ENCODE assay signal across 1 cellular context in the genomic region with DNA sequence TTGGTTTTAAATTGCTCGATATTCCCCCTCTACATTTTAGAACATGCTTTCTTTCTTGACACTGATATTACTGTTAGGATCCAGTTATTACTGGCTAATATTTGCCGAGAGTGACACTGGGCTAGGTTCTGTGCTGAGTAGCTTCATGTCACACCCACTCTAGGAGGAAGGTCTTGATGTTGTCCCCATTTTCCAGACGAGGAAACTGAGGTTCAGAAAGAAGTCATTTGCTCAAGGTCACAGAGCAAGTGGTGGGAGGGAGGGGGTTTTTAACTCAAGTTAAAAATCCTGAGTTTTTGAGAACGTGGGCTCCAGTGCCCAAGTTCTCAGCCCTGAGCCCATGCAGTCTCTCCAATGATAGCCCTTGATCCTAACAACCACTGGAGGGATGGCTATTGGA.
TF ChIP-seq lines count a peak whose summit lies in the region.

No MANE protein-coding gene starts in this region.

TF ChIP-seq in GM23338, 12 proteins besides CTCF, POLR2A, EP300 and RAD21 (continued from another document):
- TF ChIP-seq, protein P1, sequence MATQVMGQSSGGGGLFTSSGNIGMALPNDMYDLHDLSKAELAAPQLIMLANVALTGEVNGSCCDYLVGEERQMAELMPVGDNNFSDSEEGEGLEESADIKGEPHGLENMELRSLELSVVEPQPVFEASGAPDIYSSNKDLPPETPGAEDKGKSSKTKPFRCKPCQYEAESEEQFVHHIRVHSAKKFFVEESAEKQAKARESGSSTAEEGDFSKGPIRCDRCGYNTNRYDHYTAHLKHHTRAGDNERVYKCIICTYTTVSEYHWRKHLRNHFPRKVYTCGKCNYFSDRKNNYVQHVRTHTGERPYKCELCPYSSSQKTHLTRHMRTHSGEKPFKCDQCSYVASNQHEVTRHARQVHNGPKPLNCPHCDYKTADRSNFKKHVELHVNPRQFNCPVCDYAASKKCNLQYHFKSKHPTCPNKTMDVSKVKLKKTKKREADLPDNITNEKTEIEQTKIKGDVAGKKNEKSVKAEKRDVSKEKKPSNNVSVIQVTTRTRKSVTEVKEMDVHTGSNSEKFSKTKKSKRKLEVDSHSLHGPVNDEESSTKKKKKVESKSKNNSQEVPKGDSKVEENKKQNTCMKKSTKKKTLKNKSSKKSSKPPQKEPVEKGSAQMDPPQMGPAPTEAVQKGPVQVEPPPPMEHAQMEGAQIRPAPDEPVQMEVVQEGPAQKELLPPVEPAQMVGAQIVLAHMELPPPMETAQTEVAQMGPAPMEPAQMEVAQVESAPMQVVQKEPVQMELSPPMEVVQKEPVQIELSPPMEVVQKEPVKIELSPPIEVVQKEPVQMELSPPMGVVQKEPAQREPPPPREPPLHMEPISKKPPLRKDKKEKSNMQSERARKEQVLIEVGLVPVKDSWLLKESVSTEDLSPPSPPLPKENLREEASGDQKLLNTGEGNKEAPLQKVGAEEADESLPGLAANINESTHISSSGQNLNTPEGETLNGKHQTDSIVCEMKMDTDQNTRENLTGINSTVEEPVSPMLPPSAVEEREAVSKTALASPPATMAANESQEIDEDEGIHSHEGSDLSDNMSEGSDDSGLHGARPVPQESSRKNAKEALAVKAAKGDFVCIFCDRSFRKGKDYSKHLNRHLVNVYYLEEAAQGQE (IDR thresholded peaks at IDR 0.05; ENCODE audit: unreplicated experiment): no peak
- TF ChIP-seq ZNF331 (CRISPR knock-in tag; IDR thresholded peaks at IDR 0.05; ENCODE audit: low read depth) (no peak), NANOG (IDR thresholded peaks at IDR 0.05; ENCODE audit: borderline replicate concordance) (no peak), STAT1 (IDR thresholded peaks at IDR 0.05; ENCODE audit: unreplicated experiment) (no peak)
